ENCODE assay signal across 8 cellular contexts in the genomic region with DNA sequence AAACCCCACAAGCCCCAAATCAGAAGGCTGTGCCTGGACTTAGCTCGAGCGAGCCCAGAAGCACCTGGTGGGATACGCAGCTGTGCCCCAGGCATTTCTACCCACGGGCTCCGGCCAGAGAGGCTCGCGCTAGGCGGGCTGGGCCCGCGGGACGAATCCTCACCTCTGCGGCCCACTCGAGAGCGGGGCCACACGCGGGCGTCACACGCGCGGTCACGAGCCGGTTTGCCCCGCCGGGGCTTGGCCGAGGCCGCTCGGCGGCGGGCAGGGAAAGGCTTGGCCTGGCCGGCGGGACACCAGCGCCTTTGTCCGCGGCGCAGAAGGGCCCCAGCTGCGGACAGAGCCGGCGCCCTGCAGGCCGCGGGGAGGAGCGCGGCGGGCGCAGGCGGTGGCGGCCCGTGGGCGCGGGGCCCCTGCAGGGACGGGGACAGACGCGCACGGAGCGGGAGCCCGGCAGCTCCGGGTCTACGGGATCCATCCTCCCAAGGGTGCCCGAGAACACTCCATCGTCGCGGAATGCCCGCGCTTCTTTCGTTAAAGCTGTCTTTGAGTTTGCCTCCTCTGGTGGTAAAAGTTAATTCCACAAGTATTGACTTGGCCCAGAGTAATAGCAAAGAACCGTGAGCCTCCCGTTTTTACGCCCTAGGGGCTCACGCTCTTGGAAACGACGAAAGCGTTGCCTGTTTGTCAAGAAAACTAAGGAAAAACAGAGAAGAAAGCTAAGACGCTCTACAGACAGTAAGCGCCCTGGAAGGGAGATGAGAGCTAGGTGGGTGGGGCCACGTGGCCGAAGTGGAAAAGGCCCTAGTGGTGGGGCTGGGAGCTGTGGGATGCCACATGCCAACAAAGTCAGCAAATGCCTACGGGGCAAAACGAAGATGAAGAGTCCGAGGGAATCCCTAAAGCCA. TPM values are rescaled to one million over a fixed set of nuclear protein-coding genes. Genes with fewer than 3 reads are reported as not detected.
DNase-seq lines count a peak whose midpoint lies in the region; ATAC-seq and TF ChIP-seq lines count a peak whose summit lies in the region.

No MANE protein-coding gene starts in this region.

- H3K4me1 ChIP-seq in hepatocyte (ENCODE audit: insufficient read depth), result peaks cover 24% of the 10 kb centered on the region

- H3K4me3 ChIP-seq in hepatocyte, result peak overlapping the region; percentile 12

- H3K79me2 ChIP-seq in hepatocyte, result no peaks in the 10 kb centered on the region

- peak; percentile 40 for TF ChIP-seq CTCF in hepatocyte (IDR thresholded peaks at IDR 0.05; ENCODE audit: poor library complexity)

- H3K9me3 ChIP-seq in hepatocyte (ENCODE audit: low read depth), result no peaks in the 10 kb centered on the region

- no peaks in the 10 kb centered on the region for H3K36me3 ChIP-seq in hepatocyte (replicated peaks; ENCODE audit: insufficient read depth, low read depth)

- H4K20me1 ChIP-seq in hepatocyte (ENCODE audit: insufficient read depth, poor library complexity, severe bottlenecking), result no peaks in the 10 kb centered on the region

- 6% methylated on average over 58 of the region's 78 CpGs for WGBS in hepatocyte (ENCODE audit: low lambda C conversion rate, missing lambda C conversion rate)

- peak; percentile 67 for DNase-seq in DMS53 (lab: John Stamatoyannopoulos, UW)
- peak; percentile 75 for DNase-seq in RPMI7951 (ENCODE audit: low read depth)
- peak in 41 of 56 donors; percentile 19 to 78 (median 58) for DNase-seq in amygdala (lab: John Stamatoyannopoulos, UW)
- peak; percentile 58 for DNase-seq in hepatocyte (ENCODE audit: low spot score)
- DNase-seq in renal cortical epithelial cell (ENCODE audit: low read depth), result peak; percentile 40
- no peak for DNase-seq in NCI-H2107 (lab: John Stamatoyannopoulos, UW)

- no peak for ATAC-seq in GM18517 (IDR thresholded peaks at IDR 0.05; ENCODE audit: unreplicated experiment)
- ATAC-seq in HG03520 (IDR thresholded peaks at IDR 0.05; ENCODE audit: unreplicated experiment), result no peak

- no peaks in the 10 kb centered on the region for H3K27me3 ChIP-seq in hepatocyte

- H3K27ac ChIP-seq in hepatocyte, result peak overlapping the region; percentile 76

- H3K9me2 ChIP-seq in hepatocyte (replicated peaks; ENCODE audit: insufficient read depth), result no peaks in the 10 kb centered on the region

- H3K4me2 ChIP-seq in hepatocyte, result peak overlapping the region; percentile 86

- peak overlapping the region; percentile 58 for H2AFZ ChIP-seq in hepatocyte

RNA-seq across cellular contexts. Expression of a gene that starts 26.4 kb away (rescaled TPM):
- 8.6 and 13.8 TPM in 2 replicates for total RNA-seq in RPMI7951 (2014; rRNA removed; shearing (Covaris generic))
- 65.8 and 71.0 TPM in 2 replicates for total RNA-seq in hepatocyte
- polyA plus RNA-seq in hepatocyte, result 99.8 and 109 TPM in 2 replicates
- 6.1 and 11.3 TPM in 2 replicates for total RNA-seq in renal cortical epithelial cell

RNA-seq across cellular contexts. Expression of a gene that starts 41.3 kb away (rescaled TPM):
- 23.8 and 41.9 TPM in 2 replicates for total RNA-seq in RPMI7951 (2014; rRNA removed; shearing (Covaris generic))
- 15.9 and 16.3 TPM in 2 replicates for total RNA-seq in hepatocyte
- polyA plus RNA-seq in hepatocyte, result 26.5 and 29.3 TPM in 2 replicates
- total RNA-seq in renal cortical epithelial cell, result 8.7 and 32.0 TPM in 2 replicates
